ENCODE assay signal across 13 cellular contexts in the genomic region with DNA sequence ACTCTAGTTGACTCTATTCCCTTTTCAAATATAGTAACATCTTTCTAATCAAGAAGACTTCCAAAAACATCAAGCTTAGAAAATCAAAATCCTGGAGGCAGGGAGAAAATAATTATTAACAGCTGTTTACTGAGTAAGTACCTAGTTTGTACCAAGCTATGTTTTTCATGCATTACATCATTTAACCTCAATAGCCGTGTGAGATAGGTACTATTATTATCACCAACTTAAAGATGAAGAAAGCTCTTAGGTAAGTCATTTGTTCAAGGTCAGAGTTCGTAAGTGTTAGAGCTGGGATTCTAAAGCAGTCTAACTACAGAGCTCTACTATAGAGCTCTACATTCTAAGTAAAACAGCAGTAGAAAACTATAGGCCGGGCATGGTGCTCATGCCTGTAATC. TPM values are rescaled to one million over a fixed set of nuclear protein-coding genes. Genes with fewer than 3 reads are reported as not detected.
DNase-seq lines count a peak whose midpoint lies in the region; ATAC-seq and TF ChIP-seq lines count a peak whose summit lies in the region.
"Had no signal": no experiment of that assay in that cellular context is flagged by ENCODE, and none has a peak within 500 bp of the region (broad histone marks: within the 10 kb centered on the region; RNA-seq: fewer than 3 reads in every experiment).

No MANE protein-coding gene starts in this region.

- DNase-seq in foreskin keratinocyte = no peak
- DNase-seq in PC-9 = no peak
- DNase-seq in activated gamma-delta T cell treated with Interleukin-2 at 50 U/mL for 16 hours = no peak
- no peak for DNase-seq in RKO (ENCODE audit: low spot score)
- DNase-seq: activated naive CD4-positive, alpha-beta T cell; DMS53; NCI-H1092; NCI-H82; stimulated activated CD4-positive, alpha-beta T cell treated with anti-CD3 and anti-CD28 coated beads, Interleukin-15, amount 100 ng/mL, for 24 hours; T1000 had no signal

- no peaks in the 10 kb centered on the region for H3K9me2 ChIP-seq in PC-9 (ENCODE audit: insufficient read depth)

- intact Hi-C loops in PC-9 (cut with micrococcal nuclease; ENCODE audit: unreplicated experiment) = no loop called here

- no peak overlapping the region for H3K4me3 ChIP-seq in HUES6 (ENCODE audit: low read depth, low read length)
- no peak overlapping the region for H3K4me3 ChIP-seq in PC-9

- peaks cover 60% of the 10 kb centered on the region for H4K20me1 ChIP-seq in PC-9 (ENCODE audit: insufficient read depth)

- ATAC-seq in GM18867 (IDR thresholded peaks at IDR 0.05; ENCODE audit: unreplicated experiment) = peak; percentile 39
- peak; percentile 45 for ATAC-seq in GM21619 (IDR thresholded peaks at IDR 0.05; ENCODE audit: unreplicated experiment)
- ATAC-seq in foreskin keratinocyte = peak; percentile 21

- H3K27me3 ChIP-seq in HUES6 (ENCODE audit: control insufficient read depth, insufficient read depth, low read length) = no peaks in the 10 kb centered on the region
- no peaks in the 10 kb centered on the region for H3K27me3 ChIP-seq in foreskin keratinocyte
- no peaks in the 10 kb centered on the region for H3K27me3 ChIP-seq in PC-9 (ENCODE audit: insufficient read depth, low read depth)

- H3K79me2 ChIP-seq in PC-9 (ENCODE audit: low read depth) = peaks cover 100% of the 10 kb centered on the region

- H3K36me3 ChIP-seq in HUES6 (ENCODE audit: control insufficient read depth, insufficient read depth, low read length) (0 out of 2 replicates have a peak, but pooled peaks cover 8% of the 10 kb centered on the region), PC-9 (ENCODE audit: low read depth) (no peaks in the 10 kb centered on the region)

- no peak for TF ChIP-seq CTCF in foreskin keratinocyte (conservative IDR thresholded peaks at IDR 0.05)
- TF ChIP-seq CTCF in PC-9 (conservative IDR thresholded peaks at IDR 0.05) = no peak

- BruUV-seq in PC-9 (replicated peaks; lab: Mats Ljungman, UMichigan) = no TSS peak

- H3F3A ChIP-seq in PC-9 (ENCODE audit: insufficient read depth, low read depth) = 0 out of 2 replicates have a peak, but pooled peaks cover 14% of the 10 kb centered on the region

- no peak overlapping the region for H2AFZ ChIP-seq in PC-9

- H3K9me3 ChIP-seq in HUES6 (ENCODE audit: control insufficient read depth, insufficient read depth, low read depth, low read length) = peaks cover 16% of the 10 kb centered on the region
- no peaks in the 10 kb centered on the region for H3K9me3 ChIP-seq in PC-9 (ENCODE audit: insufficient read depth, low read depth)

- H3K4me1 ChIP-seq in HUES6 (ENCODE audit: control insufficient read depth, insufficient read depth, low read length) (no peaks in the 10 kb centered on the region), foreskin keratinocyte (peaks cover 24% of the 10 kb centered on the region), PC-9 (replicated peaks; ENCODE audit: insufficient read depth) (no peaks in the 10 kb centered on the region)

- POLR2A ChIA-PET in PC-9 (lab: Charles Lee; ENCODE audit: unreplicated experiment) = interaction anchor here (0.5 to 0.7 kb wide), 2 partner anchors 67 to 214 kb away, joined by 3 read pairs; no protein-coding TSS in a partner anchor

- CTCF ChIA-PET in PC-9 (lab: Charles Lee) = no interaction called here

- 0 out of 2 replicates have a peak overlapping the region, but pooled peaks have one; percentile 48 for H3K27ac ChIP-seq in HUES6 (ENCODE audit: low read depth, low read length)
- no peak overlapping the region for H3K27ac ChIP-seq in foreskin keratinocyte
- no peak overlapping the region for H3K27ac ChIP-seq in PC-9

- no peak overlapping the region for H3K4me2 ChIP-seq in PC-9

- H3K9ac ChIP-seq in HUES6 (ENCODE audit: low read length) = no peak overlapping the region

RNA-seq across cellular contexts. Expression of a gene that starts 41.6 kb away (rescaled TPM):
- total RNA-seq in foreskin keratinocyte (92.4 and 96.0 TPM in 2 replicates), PC-9 (2021) (51.5 and 62.0 TPM in 2 replicates)
- 34.6 and 37.2 TPM in 2 replicates for polyA plus RNA-seq in foreskin keratinocyte
